Comparison of ENCODE assay signal across 20 cellular contexts in the genomic region with DNA sequence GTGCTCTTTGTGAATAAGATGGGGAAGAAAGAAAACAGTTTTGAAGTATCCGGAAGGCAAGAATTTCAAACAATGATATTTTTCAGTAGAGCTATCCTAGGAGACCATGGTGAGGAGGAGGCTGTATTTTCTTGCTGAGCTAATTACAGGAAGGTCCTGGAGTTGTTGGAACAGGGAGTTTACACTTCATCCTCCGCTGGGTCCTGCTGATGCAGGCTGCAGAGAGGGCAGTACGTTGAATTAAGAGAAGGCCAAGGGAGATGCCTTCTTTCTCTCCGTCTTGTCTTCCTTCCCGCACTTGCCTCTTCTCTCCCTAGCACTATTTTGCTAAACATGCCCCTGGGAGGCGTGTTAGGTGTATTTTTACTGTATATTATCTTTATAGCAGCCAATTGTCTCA.
"Had no signal": no experiment of that assay in that cellular context is flagged by ENCODE, and none has a peak within 500 bp of the region (broad histone marks: within the 10 kb centered on the region; RNA-seq: fewer than 3 reads in every experiment).

No MANE protein-coding gene starts in this region.

- H3K36me3 Mint-ChIP-seq: mesothelial cell of epicardium; natural killer cell treated with Interleukin-12 subunit alpha and Interleukin-12 subunit beta and Interleukin-15 and Interleukin-18, amount 100 ng/mL, for 72 hours had no signal

- ATAC-seq: esophagus mucosa; gastrocnemius medialis; heart right ventricle; left lobe of liver; natural killer cell treated with Interleukin-12 subunit alpha and Interleukin-12 subunit beta and Interleukin-15 and Interleukin-18, amount 100 ng/mL, for 72 hours; upper lobe of right lung had no signal

- H3K27me3 ChIP-seq: gastrocnemius medialis, heart right ventricle, neutrophil, right atrium auricular region, testis, tibial nerve, upper lobe of right lung, vagina had no signal

- DNase-seq: effector memory CD4-positive, alpha-beta T cell; gastrocnemius medialis; heart right ventricle; hypothalamus; kidney glomerular epithelial cell; small intestine; stimulated activated CD4-positive, alpha-beta T cell treated with anti-CD3 and anti-CD28 coated beads, Interleukin-2, amount 100 ng/mL, for 48 hours; stimulated activated naive CD4-positive, alpha-beta T cell treated with Interleukin-2 at 50 U/mL for 16 hours; testis; upper lobe of right lung had no signal

- H3K4me1 ChIP-seq: gastrocnemius medialis, heart right ventricle, right atrium auricular region, testis, tibial nerve, upper lobe of right lung, vagina had no signal

- H3K4me3 Mint-ChIP-seq: mesothelial cell of epicardium; natural killer cell treated with Interleukin-12 subunit alpha and Interleukin-12 subunit beta and Interleukin-15 and Interleukin-18, amount 100 ng/mL, for 72 hours had no signal

- H3K27me3 Mint-ChIP-seq: natural killer cell treated with Interleukin-12 subunit alpha and Interleukin-12 subunit beta and Interleukin-15 and Interleukin-18, amount 100 ng/mL, for 72 hours had no signal

- FAIRE-seq: endometrium, islet of Langerhans, small intestine had no signal

- H3K36me3 ChIP-seq: gastrocnemius medialis, heart right ventricle, neutrophil, right atrium auricular region, tibial nerve, upper lobe of right lung, vagina had no signal

- H3K4me3 ChIP-seq: gastrocnemius medialis, heart right ventricle, right atrium auricular region, testis, tibial nerve, upper lobe of right lung, vagina had no signal

- H3K9me3 ChIP-seq: gastrocnemius medialis, heart right ventricle, neutrophil, right atrium auricular region, testis, tibial nerve, upper lobe of right lung, vagina had no signal

- H3K27ac ChIP-seq: gastrocnemius medialis, heart right ventricle, neutrophil, right atrium auricular region, testis, tibial nerve, upper lobe of right lung, vagina had no signal

- H3K27ac Mint-ChIP-seq: mesothelial cell of epicardium; natural killer cell treated with Interleukin-12 subunit alpha and Interleukin-12 subunit beta and Interleukin-15 and Interleukin-18, amount 100 ng/mL, for 72 hours had no signal

- H3K9me3 Mint-ChIP-seq: mesothelial cell of epicardium; natural killer cell treated with Interleukin-12 subunit alpha and Interleukin-12 subunit beta and Interleukin-15 and Interleukin-18, amount 100 ng/mL, for 72 hours had no signal
